Comparison of ENCODE assay signal across 8 cellular contexts in the genomic region with DNA sequence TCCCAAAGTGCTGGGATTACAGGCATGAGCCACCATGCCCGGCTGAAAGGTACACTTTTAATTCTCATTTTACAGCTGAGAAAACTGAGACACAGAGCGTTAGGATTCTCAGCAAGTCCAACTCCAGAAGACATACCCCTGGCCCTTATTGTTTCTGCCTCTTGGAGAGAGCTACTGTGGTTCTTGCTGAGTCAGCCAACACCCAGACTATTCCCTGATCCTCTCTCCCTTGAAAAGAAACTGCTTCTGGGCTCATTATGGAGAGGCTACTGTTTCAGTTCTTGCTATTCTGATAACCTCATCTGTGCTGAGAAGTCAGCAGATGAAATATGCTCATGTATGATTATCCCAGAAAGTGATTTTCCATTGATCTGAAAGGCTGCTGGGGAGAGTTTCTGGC.
"Had no signal": no experiment of that assay in that cellular context is flagged by ENCODE, and none has a peak within 500 bp of the region (broad histone marks: within the 10 kb centered on the region; RNA-seq: fewer than 3 reads in every experiment).

No MANE protein-coding gene starts in this region.

- FAIRE-seq: K562 had no signal

- DNase-seq: H7, HFFc6, IMR-90 had no signal

- H3K4me3 ChIP-seq: GM23338, HAP-1, K562 had no signal

- H3K9me3 Mint-ChIP-seq: GM23338 had no signal

- ATAC-seq: GM23338, HCT116, K562 had no signal

- H2AFZ ChIP-seq: GM23338 had no signal

- H3K4me2 ChIP-seq: GM23338 had no signal

- H3K36me3 ChIP-seq: HAP-1 had no signal

- H3K4me1 ChIP-seq: HAP-1 had no signal

- H3K27ac Mint-ChIP-seq: GM23338, HFFc6 had no signal

- H3K27ac ChIP-seq: HL-60 had no signal

- H3K4me3 Mint-ChIP-seq: GM23338, HFFc6 had no signal

- H3K9me3 ChIP-seq: HAP-1 had no signal
